1 cellular context compared by ENCODE assay signal in genomic region chr7:1028775-1029636, GRCh38.
A peak's percentile ranks its signal among the peaks of the same experiment; 100 is the strongest.
TF ChIP-seq lines count a peak whose summit lies in the region.

No MANE protein-coding gene starts in this region.

TF ChIP-seq in SK-N-SH, 30 proteins besides CTCF, POLR2A, EP300 and RAD21 (continued from another document):
- TF ChIP-seq, protein P1, sequence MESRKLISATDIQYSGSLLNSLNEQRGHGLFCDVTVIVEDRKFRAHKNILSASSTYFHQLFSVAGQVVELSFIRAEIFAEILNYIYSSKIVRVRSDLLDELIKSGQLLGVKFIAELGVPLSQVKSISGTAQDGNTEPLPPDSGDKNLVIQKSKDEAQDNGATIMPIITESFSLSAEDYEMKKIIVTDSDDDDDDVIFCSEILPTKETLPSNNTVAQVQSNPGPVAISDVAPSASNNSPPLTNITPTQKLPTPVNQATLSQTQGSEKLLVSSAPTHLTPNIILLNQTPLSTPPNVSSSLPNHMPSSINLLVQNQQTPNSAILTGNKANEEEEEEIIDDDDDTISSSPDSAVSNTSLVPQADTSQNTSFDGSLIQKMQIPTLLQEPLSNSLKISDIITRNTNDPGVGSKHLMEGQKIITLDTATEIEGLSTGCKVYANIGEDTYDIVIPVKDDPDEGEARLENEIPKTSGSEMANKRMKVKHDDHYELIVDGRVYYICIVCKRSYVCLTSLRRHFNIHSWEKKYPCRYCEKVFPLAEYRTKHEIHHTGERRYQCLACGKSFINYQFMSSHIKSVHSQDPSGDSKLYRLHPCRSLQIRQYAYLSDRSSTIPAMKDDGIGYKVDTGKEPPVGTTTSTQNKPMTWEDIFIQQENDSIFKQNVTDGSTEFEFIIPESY (IDR thresholded peaks at IDR 0.05; ENCODE audit: borderline replicate concordance, low read depth): no peak
- TF ChIP-seq IRF3 (IDR thresholded peaks at IDR 0.05; ENCODE audit: low read depth, low read length) (no peak), RXRA (IDR thresholded peaks at IDR 0.05; ENCODE audit: borderline replicate concordance, low read depth) (no peak), RCOR1 (IDR thresholded peaks at IDR 0.05; ENCODE audit: low read length) (peak; percentile 32; the same call in 1 of the 2 replicates), USF2 (IDR thresholded peaks at IDR 0.05; ENCODE audit: borderline replicate concordance, low read depth, low read length) (no peak), MXI1 (IDR thresholded peaks at IDR 0.05; ENCODE audit: low read depth, low read length) (peak; percentile 97), MEF2A (IDR thresholded peaks at IDR 0.05; ENCODE audit: borderline replicate concordance, low read depth) (no peak), TAF1 (IDR thresholded peaks at IDR 0.05; ENCODE audit: borderline replicate concordance, low read depth, low read length) (peak; percentile 73; the same call in 1 of the 2 replicates), ELF1 (IDR thresholded peaks at IDR 0.05) (no peak), TEAD4 (IDR thresholded peaks at IDR 0.05; ENCODE audit: borderline replicate concordance, insufficient read depth) (no peak), TCF12 (IDR thresholded peaks at IDR 0.05) (no peak; the same call in 1 of the 2 replicates), RFX5 (IDR thresholded peaks at IDR 0.05; ENCODE audit: low read length) (no peak), JUND (IDR thresholded peaks at IDR 0.05) (peak; percentile 81; the same call in 1 of the 2 replicates), FOSL2 (IDR thresholded peaks at IDR 0.05; ENCODE audit: borderline replicate concordance, low read depth) (peak; percentile 86; the same call in 1 of the 2 replicates), CHD2 (IDR thresholded peaks at IDR 0.05; ENCODE audit: low read length, partially characterized antibody) (no peak), FOXJ3 (CRISPR knock-in tag; IDR thresholded peaks at IDR 0.05) (no peak), MAX (IDR thresholded peaks at IDR 0.05; ENCODE audit: low read depth) (peak; percentile 98), USF1 (IDR thresholded peaks at IDR 0.05; ENCODE audit: borderline replicate concordance, low read depth) (peak; percentile 83; the same call in 1 of the 2 replicates), FOXM1 (IDR thresholded peaks at IDR 0.05; ENCODE audit: low read depth) (no peak), EZH2phosphoT487 (IDR thresholded peaks at IDR 0.05; ENCODE audit: borderline replicate concordance, low read depth) (no peak)
- TF ChIP-seq, protein P2, sequence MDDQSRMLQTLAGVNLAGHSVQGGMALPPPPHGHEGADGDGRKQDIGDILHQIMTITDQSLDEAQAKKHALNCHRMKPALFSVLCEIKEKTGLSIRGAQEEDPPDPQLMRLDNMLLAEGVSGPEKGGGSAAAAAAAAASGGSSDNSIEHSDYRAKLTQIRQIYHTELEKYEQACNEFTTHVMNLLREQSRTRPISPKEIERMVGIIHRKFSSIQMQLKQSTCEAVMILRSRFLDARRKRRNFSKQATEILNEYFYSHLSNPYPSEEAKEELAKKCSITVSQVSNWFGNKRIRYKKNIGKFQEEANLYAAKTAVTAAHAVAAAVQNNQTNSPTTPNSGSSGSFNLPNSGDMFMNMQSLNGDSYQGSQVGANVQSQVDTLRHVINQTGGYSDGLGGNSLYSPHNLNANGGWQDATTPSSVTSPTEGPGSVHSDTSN (IDR thresholded peaks at IDR 0.05): no peak
